ENCODE assay signal across 25 cellular contexts in the genomic region with DNA sequence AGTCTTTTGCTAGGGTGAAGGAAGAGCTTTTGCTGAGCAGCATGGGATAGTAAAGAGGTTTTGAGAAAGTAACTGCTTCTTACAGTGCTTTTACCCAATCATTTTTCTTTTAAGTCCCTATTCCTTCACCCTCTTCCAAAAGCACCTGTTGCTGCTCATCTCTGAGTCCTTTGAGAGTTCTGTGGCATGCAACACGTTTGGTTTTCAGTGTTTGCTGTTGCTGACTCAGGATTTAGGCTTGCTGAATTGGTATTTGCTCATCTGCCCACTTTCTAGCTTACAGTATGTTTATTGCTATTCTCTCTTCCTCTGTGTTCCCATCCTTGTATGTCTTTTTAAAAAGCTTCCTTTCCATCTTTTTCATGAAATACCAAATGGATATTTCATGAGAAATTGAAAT. TPM values are rescaled to one million over a fixed set of nuclear protein-coding genes. Genes with fewer than 3 reads are reported as not detected.
DNase-seq lines count a peak whose midpoint lies in the region; ATAC-seq and TF ChIP-seq lines count a peak whose summit lies in the region.
"Had no signal": no experiment of that assay in that cellular context is flagged by ENCODE, and none has a peak within 500 bp of the region (broad histone marks: within the 10 kb centered on the region; RNA-seq: fewer than 3 reads in every experiment).

No MANE protein-coding gene starts in this region.

- H3K4me2 ChIP-seq in MM.1S (ENCODE audit: low read depth, low read length) = no peak overlapping the region
- H3K4me2 ChIP-seq in hepatocyte = peak overlapping the region; percentile 11

- POLR2A ChIA-PET in activated CD8-positive, alpha-beta T cell treated with anti-CD3 and anti-CD28 coated beads for 36 hours (lab: Charles Lee) = no interaction called here

- H3K4me3 Mint-ChIP-seq in activated CD8-positive, alpha-beta T cell treated with anti-CD3 and anti-CD28 coated beads for 36 hours = no peak overlapping the region
- H3K4me3 Mint-ChIP-seq: activated naive CD4-positive, alpha-beta T cell treated with anti-CD3 and anti-CD28 coated beads, Interleukin-2, amount 50 U/mL, for 24 hours; effector memory CD8-positive, alpha-beta T cell; IgD-negative memory B cell; natural killer cell treated with Interleukin-12 subunit alpha and Interleukin-12 subunit beta and Interleukin-15 and Interleukin-18, amount 100 ng/mL, for 72 hours; T-cell had no signal

- H3K4me3 ChIP-seq in MM.1S (ENCODE audit: low read length) (no peak overlapping the region), hepatocyte (no peak overlapping the region), skeletal muscle cell (ENCODE audit: low read depth, low read length) (no peak overlapping the region)
- no peak overlapping the region for H3K4me3 ChIP-seq in effector memory CD4-positive, alpha-beta T cell (ENCODE audit: insufficient read depth, low read depth, low read length, poor library complexity, severe bottlenecking)
- H3K4me3 ChIP-seq: coronary artery, gastrocnemius medialis, tibial nerve had no signal

- H3K9ac ChIP-seq in MM.1S (ENCODE audit: low read length) = no peak overlapping the region

- H3K4me1 ChIP-seq in MM.1S (ENCODE audit: low read length) = peaks cover 11% of the 10 kb centered on the region; the same call in 1 of the 2 replicates
- no peaks in the 10 kb centered on the region for H3K4me1 ChIP-seq in hepatocyte (ENCODE audit: insufficient read depth)
- no peaks in the 10 kb centered on the region for H3K4me1 ChIP-seq in effector memory CD4-positive, alpha-beta T cell (ENCODE audit: control insufficient read depth, insufficient read depth, low read length, poor library complexity, severe bottlenecking)

- no peak overlapping the region for H3K27ac Mint-ChIP-seq in activated CD8-positive, alpha-beta T cell treated with anti-CD3 and anti-CD28 coated beads for 36 hours
- H3K27ac Mint-ChIP-seq: activated naive CD4-positive, alpha-beta T cell treated with anti-CD3 and anti-CD28 coated beads, Interleukin-2, amount 50 U/mL, for 24 hours; effector memory CD8-positive, alpha-beta T cell; IgD-negative memory B cell; natural killer cell treated with Interleukin-12 subunit alpha and Interleukin-12 subunit beta and Interleukin-15 and Interleukin-18, amount 100 ng/mL, for 72 hours; T-cell had no signal

- H3K36me3 ChIP-seq in MM.1S (replicated peaks; ENCODE audit: insufficient read depth, low read length) (no peaks in the 10 kb centered on the region), hepatocyte (replicated peaks; ENCODE audit: insufficient read depth, low read depth) (no peaks in the 10 kb centered on the region)
- H3K36me3 ChIP-seq in effector memory CD4-positive, alpha-beta T cell (ENCODE audit: control insufficient read depth, insufficient read depth, low read length) = no peaks in the 10 kb centered on the region
- H3K36me3 ChIP-seq: gastrocnemius medialis, tibial nerve had no signal

- H3K79me2 ChIP-seq in MM.1S (ENCODE audit: low read length) (no peaks in the 10 kb centered on the region), hepatocyte (no peaks in the 10 kb centered on the region)

- no peaks in the 10 kb centered on the region for H3K36me3 Mint-ChIP-seq in activated CD8-positive, alpha-beta T cell treated with anti-CD3 and anti-CD28 coated beads for 36 hours (ENCODE audit: low read depth)
- H3K36me3 Mint-ChIP-seq: activated naive CD4-positive, alpha-beta T cell treated with anti-CD3 and anti-CD28 coated beads, Interleukin-2, amount 50 U/mL, for 24 hours; IgD-negative memory B cell; natural killer cell treated with Interleukin-12 subunit alpha and Interleukin-12 subunit beta and Interleukin-15 and Interleukin-18, amount 100 ng/mL, for 72 hours; T-cell had no signal

- peaks cover 1% of the 10 kb centered on the region for H3K27me3 Mint-ChIP-seq in activated CD8-positive, alpha-beta T cell treated with anti-CD3 and anti-CD28 coated beads for 36 hours
- H3K27me3 Mint-ChIP-seq: effector memory CD8-positive, alpha-beta T cell; natural killer cell treated with Interleukin-12 subunit alpha and Interleukin-12 subunit beta and Interleukin-15 and Interleukin-18, amount 100 ng/mL, for 72 hours; T-cell had no signal

- no peaks in the 10 kb centered on the region for H4K20me1 ChIP-seq in MM.1S (ENCODE audit: insufficient read depth, low read length)
- H4K20me1 ChIP-seq in hepatocyte (ENCODE audit: insufficient read depth, poor library complexity, severe bottlenecking) = no peaks in the 10 kb centered on the region

- H3K9me3 Mint-ChIP-seq in activated CD8-positive, alpha-beta T cell treated with anti-CD3 and anti-CD28 coated beads for 36 hours = no peaks in the 10 kb centered on the region
- H3K9me3 Mint-ChIP-seq: IgD-negative memory B cell had no signal

- H2AFZ ChIP-seq in MM.1S (ENCODE audit: low read length) (no peak overlapping the region), hepatocyte (no peak overlapping the region)

- H3K9me2 ChIP-seq in MM.1S (replicated peaks; ENCODE audit: insufficient read depth, low read length) = no peaks in the 10 kb centered on the region
- no peaks in the 10 kb centered on the region for H3K9me2 ChIP-seq in hepatocyte (replicated peaks; ENCODE audit: insufficient read depth)

- CTCF ChIA-PET in activated CD8-positive, alpha-beta T cell treated with anti-CD3 and anti-CD28 coated beads for 36 hours (lab: Charles Lee) = no interaction called here

- no peak for ATAC-seq in HG03108 (IDR thresholded peaks at IDR 0.05; ENCODE audit: unreplicated experiment)
- ATAC-seq in activated CD8-positive, alpha-beta T cell treated with anti-CD3 and anti-CD28 coated beads for 36 hours = no peak
- ATAC-seq: activated CD4-positive, CD25-positive, alpha-beta regulatory T cell treated with anti-CD3 and anti-CD28 coated beads, Interleukin-2, amount 50 U/mL, for 24 hours; effector memory CD8-positive, alpha-beta T cell; gastrocnemius medialis; natural killer cell treated with Interleukin-12 subunit alpha and Interleukin-12 subunit beta and Interleukin-15 and Interleukin-18, amount 100 ng/mL, for 72 hours; Panc1; T-cell had no signal

- intact Hi-C loops in activated CD8-positive, alpha-beta T cell treated with anti-CD3 and anti-CD28 coated beads for 36 hours (cut with micrococcal nuclease) = no loop called here

- DNase-seq in DMS53 treated with DMSO at 0.1 percent for 48 hours (lab: John Stamatoyannopoulos, UW; ENCODE audit: unreplicated experiment) (peak; percentile 1), MM.1S (peak; percentile 40), hepatocyte (ENCODE audit: low spot score) (no peak), skeletal muscle cell (ENCODE audit: low read depth) (peak; percentile 27)
- DNase-seq in effector memory CD4-positive, alpha-beta T cell = no peak
- no peak for DNase-seq in activated CD8-positive, alpha-beta T cell treated with anti-CD3 and anti-CD28 coated beads for 36 hours
- DNase-seq: activated CD4-positive, alpha-beta T cell treated with anti-CD3 and anti-CD28 coated beads, Interleukin-2, amount 50 U/mL, for 48 hours; activated CD8-positive, alpha-beta memory T cell treated with anti-CD3 and anti-CD28 coated beads, Interleukin-2, amount 50 U/mL, for 4 hours; Calu3; effector memory CD8-positive, alpha-beta T cell; gastrocnemius medialis; hypothalamus; NCI-H1105; NCI-H1930; NCI-H524; SIG-M5; T-cell had no signal

- H3K9me3 ChIP-seq in MM.1S (replicated peaks; ENCODE audit: insufficient read depth, low read length) = no peaks in the 10 kb centered on the region; the same call in 1 of the 2 replicates
- no peaks in the 10 kb centered on the region for H3K9me3 ChIP-seq in hepatocyte (ENCODE audit: low read depth)
- H3K9me3 ChIP-seq in effector memory CD4-positive, alpha-beta T cell (ENCODE audit: control insufficient read depth, low read length) = no peaks in the 10 kb centered on the region
- H3K9me3 ChIP-seq: gastrocnemius medialis, tibial nerve had no signal

- H3F3A ChIP-seq in MM.1S (ENCODE audit: insufficient read depth, low read length) = no peaks in the 10 kb centered on the region

- WGBS in hepatocyte (ENCODE audit: low lambda C conversion rate, missing lambda C conversion rate) = 5% methylated on average over 1 of the region's 1 CpG

- TF ChIP-seq CTCF in MM.1S (IDR thresholded peaks at IDR 0.05; ENCODE audit: low read length) = no peak
- TF ChIP-seq CTCF in hepatocyte (IDR thresholded peaks at IDR 0.05; ENCODE audit: poor library complexity) = no peak
- no peak for TF ChIP-seq CTCF in activated CD8-positive, alpha-beta T cell treated with anti-CD3 and anti-CD28 coated beads for 36 hours (IDR thresholded peaks at IDR 0.05)

- H3K4me1 Mint-ChIP-seq in activated CD8-positive, alpha-beta T cell treated with anti-CD3 and anti-CD28 coated beads for 36 hours (ENCODE audit: low read depth) = no peaks in the 10 kb centered on the region
- H3K4me1 Mint-ChIP-seq: activated naive CD4-positive, alpha-beta T cell treated with anti-CD3 and anti-CD28 coated beads, Interleukin-2, amount 50 U/mL, for 24 hours; T-cell had no signal

- H3K27ac ChIP-seq in MM.1S (ENCODE audit: low read length) (no peak overlapping the region), hepatocyte (no peak overlapping the region)
- H3K27ac ChIP-seq in effector memory CD4-positive, alpha-beta T cell (ENCODE audit: insufficient read depth, low read length, poor library complexity, severe bottlenecking) = no peak overlapping the region
- H3K27ac ChIP-seq: coronary artery, gastrocnemius medialis, tibial nerve had no signal

- no peaks in the 10 kb centered on the region for H3K27me3 ChIP-seq in MM.1S (replicated peaks; ENCODE audit: insufficient read depth, low read length)
- no peaks in the 10 kb centered on the region for H3K27me3 ChIP-seq in hepatocyte
- H3K27me3 ChIP-seq in effector memory CD4-positive, alpha-beta T cell (replicated peaks; ENCODE audit: control insufficient read depth, insufficient read depth, low read length, poor library complexity, severe bottlenecking) = no peaks in the 10 kb centered on the region
- H3K27me3 ChIP-seq: gastrocnemius medialis, tibial nerve had no signal

RNA-seq across cellular contexts. Expression of a gene that starts 55.9 kb away (rescaled TPM):
- 60.0 and 66.4 TPM in 2 replicates for total RNA-seq in hepatocyte
- 26.8 and 28.1 TPM in 2 replicates for polyA plus RNA-seq in hepatocyte
- total RNA-seq in activated CD8-positive, alpha-beta T cell treated with anti-CD3 and anti-CD28 coated beads for 36 hours = not detected

Comparison
In these comparisons a context has a peak if more than half of its experiments do, and no peak if none do; other contexts are left out.
1. DNase-seq: peak in DMS53 treated with DMSO at 0.1 percent for 48 hours (single experiment), MM.1S (single experiment) and skeletal muscle cell (single experiment); none in hepatocyte (single experiment), effector memory CD4-positive, alpha-beta T cell (0 of 3) and activated CD8-positive, alpha-beta T cell treated with anti-CD3 and anti-CD28 coated beads for 36 hours (single experiment).
2. RNA of a gene that starts 55.9 kb away (total RNA-seq): 60.0 to 66.4 TPM in hepatocyte; not detected in activated CD8-positive, alpha-beta T cell treated with anti-CD3 and anti-CD28 coated beads for 36 hours; every median in the first group is over 10 times any median in the second.